In genomic region chr3:183636221-183637105, GRCh38 we compare ENCODE assay signal across 8 cellular contexts. TPM values are rescaled to one million over a fixed set of nuclear protein-coding genes. Genes with fewer than 3 reads are reported as not detected.
A peak's percentile ranks its signal among the peaks of the same experiment; 100 is the strongest.
DNase-seq lines count a peak whose midpoint lies in the region; ATAC-seq and TF ChIP-seq lines count a peak whose summit lies in the region.

No MANE protein-coding gene starts in this region.

- peak; percentile 90 for DNase-seq in AG10803 (ENCODE audit: low read depth)
- peak; percentile 99 for DNase-seq in NCI-H345 treated with DMSO at 0.1 percent for 48 hours (lab: John Stamatoyannopoulos, UW; ENCODE audit: unreplicated experiment)
- peak; percentile 90 for DNase-seq in activated CD4-positive, CD25-positive, alpha-beta regulatory T cell treated with anti-CD3 and anti-CD28 coated beads, Interleukin-2, amount 50 U/mL, for 16 hours (ENCODE audit: low read depth, low spot score)
- DNase-seq in central memory CD8-positive, alpha-beta T cell (ENCODE audit: low spot score in 2 of 2), result peak; percentile 82 to 89
- DNase-seq in iris pigment epithelial cell (ENCODE audit: low read depth), result peak; percentile 96
- DNase-seq in spleen, result peak; percentile 97

- peak overlapping the region; percentile 98 to 100 (median 100) for H3K27ac ChIP-seq in spleen

- H3K9me3 ChIP-seq in spleen, result no peaks in the 10 kb centered on the region

- H3K9me3 Mint-ChIP-seq in central memory CD8-positive, alpha-beta T cell, result no peaks in the 10 kb centered on the region

- no peaks in the 10 kb centered on the region for H3K27me3 ChIP-seq in spleen (replicated peaks in 1 of 7)

- TF ChIP-seq CTCF in AG10803 (conservative IDR thresholded peaks at IDR 0.05; ENCODE audit: low read length) (no peak), spleen (IDR thresholded peaks at IDR 0.05 in 8 of 11, conservative IDR thresholded peaks at IDR 0.05 in 3 of 11) (peak in 1 of 11 experiments; percentile 17)

- peak overlapping the region; percentile 88 for H3K4me3 ChIP-seq in AG10803 (ENCODE audit: low read length)
- peak overlapping the region; percentile 86 to 99 (median 97) for H3K4me3 ChIP-seq in spleen

- intact Hi-C loops in spleen (cut with DNase I; ENCODE audit: low total_unique reads), result no loop called here

- peak overlapping the region; percentile 97 for H3K27ac Mint-ChIP-seq in central memory CD8-positive, alpha-beta T cell (ENCODE audit: low read depth)

- ATAC-seq in GM19035 (IDR thresholded peaks at IDR 0.05; ENCODE audit: unreplicated experiment) (peak; percentile 87), HG03342 (IDR thresholded peaks at IDR 0.05; ENCODE audit: unreplicated experiment) (peak; percentile 79)
- ATAC-seq in central memory CD8-positive, alpha-beta T cell (replicated peaks; ENCODE audit: extremely low read depth, poor library complexity, severe bottlenecking), result peak; percentile 75

- peak overlapping the region; percentile 96 for H3K4me3 Mint-ChIP-seq in central memory CD8-positive, alpha-beta T cell

- H3K4me1 Mint-ChIP-seq in central memory CD8-positive, alpha-beta T cell, result peaks cover 27% of the 10 kb centered on the region

- H3K4me1 ChIP-seq in spleen, result peaks cover 15 to 49% (median 30%) of the 10 kb centered on the region in 6 donors

- H3K27me3 Mint-ChIP-seq in central memory CD8-positive, alpha-beta T cell, result no peaks in the 10 kb centered on the region

- 0% methylated on average over 32 to 84 of the region's 84 CpGs for WGBS in spleen, 5 donors

- TF ChIP-seq POLR2A in spleen (IDR thresholded peaks at IDR 0.05), result peak in 1 of 3 donors; percentile 75

- no peaks in the 10 kb centered on the region for H3K36me3 ChIP-seq in spleen

- peaks cover 19% of the 10 kb centered on the region for H3K36me3 Mint-ChIP-seq in central memory CD8-positive, alpha-beta T cell (ENCODE audit: insufficient read depth)

RNA-seq across cellular contexts. Expression of gene KLHL24, which starts 1.0 kb away (rescaled TPM):
- total RNA-seq in spleen, result 100 to 1,000 TPM in 3 of 7 donors, 10 to 100 TPM in 4; 48.8 to 148 (median 69.1) TPM
- 10 to 100 TPM in 2 of 3 donors, 1 to 10 TPM in 1; 5.0 to 13.5 (median 12.0) TPM for polyA plus RNA-seq in spleen

Comparison
In these comparisons a context has a peak if more than half of its experiments do, and no peak if none do; other contexts are left out.
1. Peak in every context shown above with its lines: DNase-seq, ATAC-seq, H3K4me3 ChIP-seq and H3K27ac ChIP-seq.